In the genomic region with DNA sequence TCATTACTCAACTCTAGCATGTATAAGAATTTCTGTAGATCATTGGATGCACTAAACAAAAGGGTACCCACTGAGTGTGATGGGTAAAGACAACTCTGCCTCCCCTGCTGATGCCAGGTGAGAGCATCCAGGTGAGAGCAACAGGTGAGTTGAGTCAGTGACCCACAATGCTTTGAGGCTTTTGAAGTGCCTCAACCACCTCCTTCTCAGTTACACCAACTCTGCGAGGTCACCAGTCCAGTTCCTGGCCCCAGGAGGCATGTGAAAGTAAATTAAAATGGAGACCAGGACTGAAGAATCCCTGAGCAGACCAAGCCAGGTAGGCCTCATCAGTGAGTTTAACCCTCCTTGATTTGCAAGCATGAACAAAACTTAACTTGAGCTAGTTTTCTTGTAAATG, we compare ENCODE assay signal across 18 cellular contexts.
DNase-seq lines count a peak whose midpoint lies in the region; TF ChIP-seq lines count a peak whose summit lies in the region.
"Had no signal": no experiment of that assay in that cellular context is flagged by ENCODE, and none has a peak within 500 bp of the region (broad histone marks: within the 10 kb centered on the region; RNA-seq: fewer than 3 reads in every experiment).

No MANE protein-coding gene starts in this region.

- DNase-seq in RWPE1 (ENCODE audit: low spot score) (no peak), anterior cingulate cortex (lab: John Stamatoyannopoulos, UW) (no peak)
- DNase-seq: AML-193; CD4-positive, alpha-beta memory T cell; CD4-positive, CD25-positive, alpha-beta regulatory T cell; CD8-positive, alpha-beta memory T cell; COR-L47; DMS 273 treated with DMSO at 0.1 percent for 48 hours; DMS153; DMS79; DND-41; EL; GDM1 had no signal

- no peak for TF ChIP-seq CTCF in 22Rv1 (IDR thresholded peaks at IDR 0.05)
- no peak for TF ChIP-seq CTCF in C4-2B (conservative IDR thresholded peaks at IDR 0.05)
- no peak for TF ChIP-seq CTCF in VCaP (conservative IDR thresholded peaks at IDR 0.05)
- no peak for TF ChIP-seq CTCF in RWPE1 (conservative IDR thresholded peaks at IDR 0.05; ENCODE audit: low read depth)

- peak overlapping the region; percentile 87 for H3K27ac ChIP-seq in 22Rv1
- H3K27ac ChIP-seq in C4-2B: peak overlapping the region; percentile 64
- 0 out of 2 replicates have a peak overlapping the region, but pooled peaks have one; percentile 7 for H3K27ac ChIP-seq in VCaP
- no peak overlapping the region for H3K27ac ChIP-seq in RWPE1
- H3K27ac ChIP-seq: A549; BLaER1 treated with 17β-estradiol and CSF1 and Interleukin-3, amounts not matched to agents 10 nM and 100 nM had no signal

- POLR2A ChIA-PET in RWPE1 (lab: Yijun Ruan, JAX; ENCODE audit: low non-redundant PET): no interaction called here

- CTCF ChIA-PET in RWPE1 (lab: Yijun Ruan, JAX): no interaction called here
